In the genomic region with DNA sequence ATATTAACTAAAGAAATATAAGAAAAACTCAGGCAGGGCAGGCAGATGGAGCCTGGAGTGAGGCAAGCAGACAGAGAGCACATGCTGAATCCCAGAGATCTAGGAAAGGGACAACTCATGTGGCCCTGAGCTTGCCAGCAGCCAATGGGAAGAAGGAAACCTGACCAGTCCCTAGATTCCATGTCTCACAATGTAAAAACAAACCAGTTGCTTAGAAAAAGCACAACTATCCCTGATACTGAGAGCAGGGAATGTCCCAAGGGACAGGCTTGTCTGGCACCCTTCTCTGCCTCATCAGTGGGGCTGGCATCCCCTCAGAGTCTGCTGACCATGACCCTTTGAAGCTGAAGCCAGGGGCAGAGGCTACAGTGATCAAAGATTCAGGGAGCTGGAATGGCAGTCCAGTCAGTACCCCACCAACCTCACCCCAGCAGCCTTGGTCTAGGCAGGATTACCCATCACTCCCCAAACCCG, we compare ENCODE assay signal across 12 cellular contexts. TPM values are rescaled to one million over a fixed set of nuclear protein-coding genes. Genes with fewer than 3 reads are reported as not detected.
DNase-seq lines count a peak whose midpoint lies in the region; ATAC-seq, FAIRE-seq and TF ChIP-seq lines count a peak whose summit lies in the region.
"Had no signal": no experiment of that assay in that cellular context is flagged by ENCODE, and none has a peak within 500 bp of the region (broad histone marks: within the 10 kb centered on the region; RNA-seq: fewer than 3 reads in every experiment).

No MANE protein-coding gene starts in this region.

- 88% methylated on average over 1 of the region's 1 CpG for WGBS in K562 (ENCODE audit: insufficient coverage, low coverage, missing lambda C conversion rate)
- WGBS in mesendoderm (ENCODE audit: extremely low coverage, insufficient coverage, low lambda C conversion rate): no CpG with 5 or more reads among the region's 1 CpG

- H2BK120ac ChIP-seq in mesendoderm (ENCODE audit: low read depth, low read length): no peak overlapping the region

- H3K56ac ChIP-seq in mesendoderm (ENCODE audit: low read length): no peak overlapping the region

- POLR2A ChIA-PET in K562 (lab: Yijun Ruan, JAX): interaction anchor here (0.6 to 3.4 kb wide), 7 partner anchors 9 to 372 kb away, joined by 3 to 18 read pairs (median 3); no protein-coding TSS in a partner anchor
- POLR2A ChIA-PET in activated CD4-positive, alpha-beta memory T cell treated with anti-CD3 and anti-CD28 coated beads, Interleukin-2, amount 10 ng/mL, durations not matched to agents 7 days and 5 days (lab: Charles Lee): no interaction called here

- no peaks in the 10 kb centered on the region for H3K27me3 Mint-ChIP-seq in activated CD4-positive, alpha-beta T cell treated with anti-CD3 and anti-CD28 coated beads, Interleukin-2, amount 10 ng/mL, durations not matched to agents 24 days and 14 days
- H3K27me3 Mint-ChIP-seq in activated CD4-positive, alpha-beta memory T cell treated with anti-CD3 and anti-CD28 coated beads, Interleukin-2, amount 10 ng/mL, durations not matched to agents 7 days and 5 days: no peaks in the 10 kb centered on the region
- peaks cover 2 to 6% of the 10 kb centered on the region in 2 donors for H3K27me3 Mint-ChIP-seq in natural killer cell treated with Interleukin-12 subunit alpha and Interleukin-12 subunit beta and Interleukin-15 and Interleukin-18, amount 100 ng/mL, for 72 hours

- no peaks in the 10 kb centered on the region for H4K20me1 ChIP-seq in K562 (replicated peaks; ENCODE audit: control insufficient read depth, insufficient read depth, low read length)

- H3K36me3 ChIP-seq in K562 (ENCODE audit: control insufficient read depth, insufficient read depth, low read length) (peaks cover 31% of the 10 kb centered on the region), mesendoderm (ENCODE audit: control insufficient read depth, insufficient read depth, low read length) (no peaks in the 10 kb centered on the region), thoracic aorta (no peaks in the 10 kb centered on the region)
- H3K36me3 ChIP-seq: neutrophil had no signal

- H3K4me2 ChIP-seq in K562 (ENCODE audit: insufficient read depth, low read length) (peak overlapping the region; percentile 37), mesendoderm (ENCODE audit: low read length) (no peak overlapping the region)

- no peaks in the 10 kb centered on the region for H3K9me3 ChIP-seq in K562 (replicated peaks; ENCODE audit: control insufficient read depth, insufficient read depth, low read depth, low read length)
- H3K9me3 ChIP-seq in thoracic aorta: no peaks in the 10 kb centered on the region
- H3K9me3 ChIP-seq: neutrophil had no signal

- H3K9me3 Mint-ChIP-seq in activated CD4-positive, alpha-beta T cell treated with anti-CD3 and anti-CD28 coated beads, Interleukin-2, amount 10 ng/mL, durations not matched to agents 24 days and 14 days: no peaks in the 10 kb centered on the region
- no peaks in the 10 kb centered on the region for H3K9me3 Mint-ChIP-seq in activated CD4-positive, alpha-beta memory T cell treated with anti-CD3 and anti-CD28 coated beads, Interleukin-2, amount 10 ng/mL, durations not matched to agents 7 days and 5 days
- no peaks in the 10 kb centered on the region for H3K9me3 Mint-ChIP-seq in natural killer cell treated with Interleukin-12 subunit alpha and Interleukin-12 subunit beta and Interleukin-15 and Interleukin-18, amount 100 ng/mL, for 72 hours

- H2AFZ ChIP-seq in K562 (ENCODE audit: low read depth, low read length): no peak overlapping the region

- no peaks in the 10 kb centered on the region for H3K36me3 Mint-ChIP-seq in activated CD4-positive, alpha-beta T cell treated with anti-CD3 and anti-CD28 coated beads, Interleukin-2, amount 10 ng/mL, durations not matched to agents 24 days and 14 days (ENCODE audit: low read depth)
- no peaks in the 10 kb centered on the region for H3K36me3 Mint-ChIP-seq in activated CD4-positive, alpha-beta memory T cell treated with anti-CD3 and anti-CD28 coated beads, Interleukin-2, amount 10 ng/mL, durations not matched to agents 7 days and 5 days (ENCODE audit: low read depth)
- H3K36me3 Mint-ChIP-seq in natural killer cell treated with Interleukin-12 subunit alpha and Interleukin-12 subunit beta and Interleukin-15 and Interleukin-18, amount 100 ng/mL, for 72 hours: no peaks in the 10 kb centered on the region

- CTCF ChIA-PET in K562 (lab: Yijun Ruan, JAX; ENCODE audit: low intra/inter-chr PET ratio): no interaction called here
- CTCF ChIA-PET in activated CD4-positive, alpha-beta memory T cell treated with anti-CD3 and anti-CD28 coated beads, Interleukin-2, amount 10 ng/mL, durations not matched to agents 7 days and 5 days (lab: Charles Lee): interaction anchor here (0.6 kb wide), 1 partner anchor 41 kb away, joined by 3 read pairs; no protein-coding TSS in a partner anchor

- TF ChIP-seq POLR2A in K562 (conservative IDR thresholded peaks at IDR 0.05): no peak

- no peak overlapping the region for H2AK5ac ChIP-seq in mesendoderm (ENCODE audit: low read length)

- no peak overlapping the region for H2BK5ac ChIP-seq in mesendoderm (ENCODE audit: low read length)

- no peak for TF ChIP-seq CTCF in K562 (IDR thresholded peaks at IDR 0.05 in 2 of 3, conservative IDR thresholded peaks at IDR 0.05 in 1 of 3; ENCODE audit: insufficient read depth in 2 of 3, low read depth in 1 of 3, low read length in 3 of 3)
- TF ChIP-seq CTCF in thoracic aorta (IDR thresholded peaks at IDR 0.05): no peak

- H3K4me3 ChIP-seq in K562 (no peak overlapping the region), mesendoderm (ENCODE audit: low read length) (no peak overlapping the region), thoracic aorta (peak overlapping the region; percentile 0)

- H3K23ac ChIP-seq in mesendoderm (ENCODE audit: low read length): no peak overlapping the region

- no peak overlapping the region for H4K5ac ChIP-seq in mesendoderm (ENCODE audit: low read length)

- H3K9me1 ChIP-seq in K562 (ENCODE audit: control insufficient read depth, insufficient read depth, low read length): no peaks in the 10 kb centered on the region

- no peak for TF ChIP-seq EP300 in K562 (IDR thresholded peaks at IDR 0.05; ENCODE audit: low read length)

- H3K18ac ChIP-seq in mesendoderm (ENCODE audit: low read length): no peak overlapping the region

- H3K4me1 Mint-ChIP-seq in activated CD4-positive, alpha-beta T cell treated with anti-CD3 and anti-CD28 coated beads, Interleukin-2, amount 10 ng/mL, durations not matched to agents 24 days and 14 days: peaks cover 18% of the 10 kb centered on the region
- H3K4me1 Mint-ChIP-seq in activated CD4-positive, alpha-beta memory T cell treated with anti-CD3 and anti-CD28 coated beads, Interleukin-2, amount 10 ng/mL, durations not matched to agents 7 days and 5 days: peaks cover 9% of the 10 kb centered on the region
- H3K4me1 Mint-ChIP-seq in natural killer cell treated with Interleukin-12 subunit alpha and Interleukin-12 subunit beta and Interleukin-15 and Interleukin-18, amount 100 ng/mL, for 72 hours (ENCODE audit: low read depth in 2 of 2): peaks cover 5 to 12% of the 10 kb centered on the region in 2 donors

- TF ChIP-seq RAD21 in K562 (CRISPR knock-in tag; conservative IDR thresholded peaks at IDR 0.05 in 1 of 2, IDR thresholded peaks at IDR 0.05 in 1 of 2): no peak

- H3K79me1 ChIP-seq in mesendoderm (ENCODE audit: low read length): peaks cover 2% of the 10 kb centered on the region

- H4K8ac ChIP-seq in mesendoderm (ENCODE audit: low read depth, low read length): no peak overlapping the region

- peaks cover 77 to 81% of the 10 kb centered on the region in 2 experiments for H3K4me1 ChIP-seq in K562 (replicated peaks in 1 of 2; ENCODE audit: control insufficient read depth in 2 of 2, insufficient read depth in 2 of 2, low read length in 2 of 2)
- H3K4me1 ChIP-seq in mesendoderm (ENCODE audit: control insufficient read depth, low read depth, low read length): peaks cover 12% of the 10 kb centered on the region
- H3K4me1 ChIP-seq in thoracic aorta (ENCODE audit: control insufficient read depth in 1 of 2, low read depth in 2 of 2): peaks cover 90 to 100% of the 10 kb centered on the region in 2 donors

- no peak overlapping the region for H2BK15ac ChIP-seq in mesendoderm (replicated peaks; ENCODE audit: low read depth)

- DNase-seq in activated CD4-positive, alpha-beta T cell treated with anti-CD3 and anti-CD28 coated beads, Interleukin-2, amount 10 ng/mL, durations not matched to agents 24 days and 14 days: no peak
- no peak for DNase-seq in activated CD4-positive, alpha-beta T cell treated with anti-CD3 and anti-CD28 coated beads for 1 hour
- DNase-seq in K562 (ENCODE audit: extremely low read depth in 1 of 4, low spot score in 3 of 4) (peak in 1 of 4 experiments; percentile 46), mesendoderm (no peak), thoracic aorta (ENCODE audit: low spot score) (no peak), globus pallidus (ENCODE audit: low spot score) (no peak)
- no peak for DNase-seq in activated CD4-positive, alpha-beta memory T cell treated with anti-CD3 and anti-CD28 coated beads, Interleukin-2, amount 10 ng/mL, durations not matched to agents 7 days and 5 days
- no peak for DNase-seq in natural killer cell treated with Interleukin-12 subunit alpha and Interleukin-12 subunit beta and Interleukin-15 and Interleukin-18, amount 100 ng/mL, for 72 hours (ENCODE audit: low spot score)
- DNase-seq: activated CD4-positive, CD25-positive, alpha-beta regulatory T cell; GOT3 had no signal

- FAIRE-seq in K562 (lab: Jason Lieb, UNC): peak; percentile 55

- intact Hi-C loops in activated CD4-positive, alpha-beta T cell treated with anti-CD3 and anti-CD28 coated beads, Interleukin-2, amount 10 ng/mL, durations not matched to agents 24 days and 14 days (cut with micrococcal nuclease): no loop called here
- intact Hi-C loops in K562 (cut with micrococcal nuclease): loop anchor here (5.0 to 10.0 kb wide), 2 partner anchors 115 to 127 kb away; partner anchors contain the start of gene USP48

- peak overlapping the region; percentile 55 for H3K27ac Mint-ChIP-seq in activated CD4-positive, alpha-beta T cell treated with anti-CD3 and anti-CD28 coated beads, Interleukin-2, amount 10 ng/mL, durations not matched to agents 24 days and 14 days
- no peak overlapping the region for H3K27ac Mint-ChIP-seq in activated CD4-positive, alpha-beta memory T cell treated with anti-CD3 and anti-CD28 coated beads, Interleukin-2, amount 10 ng/mL, durations not matched to agents 7 days and 5 days
- H3K27ac Mint-ChIP-seq in natural killer cell treated with Interleukin-12 subunit alpha and Interleukin-12 subunit beta and Interleukin-15 and Interleukin-18, amount 100 ng/mL, for 72 hours: no peak overlapping the region

- H3K4me3 Mint-ChIP-seq in activated CD4-positive, alpha-beta T cell treated with anti-CD3 and anti-CD28 coated beads, Interleukin-2, amount 10 ng/mL, durations not matched to agents 24 days and 14 days: peak overlapping the region; percentile 47
- H3K4me3 Mint-ChIP-seq in activated CD4-positive, alpha-beta memory T cell treated with anti-CD3 and anti-CD28 coated beads, Interleukin-2, amount 10 ng/mL, durations not matched to agents 7 days and 5 days: no peak overlapping the region
- H3K4me3 Mint-ChIP-seq in natural killer cell treated with Interleukin-12 subunit alpha and Interleukin-12 subunit beta and Interleukin-15 and Interleukin-18, amount 100 ng/mL, for 72 hours: no peak overlapping the region

- BruUV-seq in K562 (replicated peaks; lab: Mats Ljungman, UMichigan): no TSS peak

- H3K79me2 ChIP-seq in K562 (ENCODE audit: control insufficient read depth, insufficient read depth, low read length) (peaks cover 75% of the 10 kb centered on the region), mesendoderm (ENCODE audit: control insufficient read depth, insufficient read depth, low read length) (no peaks in the 10 kb centered on the region)

- H3K27me3 ChIP-seq in K562 (ENCODE audit: control insufficient read depth in 2 of 2, insufficient read depth in 2 of 2, low read length in 2 of 2): no peaks in the 10 kb centered on the region
- H3K27me3 ChIP-seq in mesendoderm (ENCODE audit: insufficient read depth, low read length, poor library complexity): no peaks in the 10 kb centered on the region
- H3K27me3 ChIP-seq in thoracic aorta (replicated peaks; ENCODE audit: insufficient read depth): no peaks in the 10 kb centered on the region
- H3K27me3 ChIP-seq: neutrophil had no signal

- H3K4ac ChIP-seq in mesendoderm (ENCODE audit: low read depth, low read length): no peak overlapping the region

- in situ Hi-C loops in K562 (cut with MboI): no loop called here

- H3K9ac ChIP-seq in K562 (ENCODE audit: insufficient read depth in 1 of 2, low read depth in 2 of 2, low read length in 2 of 2) (peak overlapping the region; percentile 16 to 85), mesendoderm (ENCODE audit: low read length) (peak overlapping the region; percentile 1)

- H3K27ac ChIP-seq in K562 (ENCODE audit: extremely low read depth, low read depth, low read length) (peak overlapping the region; percentile 46; the same call in 2 of the 3 replicates), mesendoderm (ENCODE audit: low read depth, low read length) (no peak overlapping the region), thoracic aorta (peak overlapping the region; percentile 99)
- H3K27ac ChIP-seq: epithelial cell of prostate, neutrophil had no signal

- ATAC-seq in K562 (no peak), thoracic aorta (ENCODE audit: insufficient number of reproducible peaks, low FRiP score, low read depth) (no peak)
- ATAC-seq in natural killer cell treated with Interleukin-12 subunit alpha and Interleukin-12 subunit beta and Interleukin-15 and Interleukin-18, amount 100 ng/mL, for 72 hours: no peak

RNA-seq across cellular contexts. Expression of gene HSPG2, which starts 27.8 kb away (rescaled TPM):
- total RNA-seq in activated CD4-positive, alpha-beta T cell treated with anti-CD3 and anti-CD28 coated beads, Interleukin-2, amount 10 ng/mL, durations not matched to agents 24 days and 14 days: 6.2 and 6.3 TPM in 2 replicates
- total RNA-seq in K562 (2011; cell fraction: chromatin; rRNA removed; ENCODE audit: low replicate concordance): 232 and 574 TPM in 2 replicates
- 235 and 282 TPM in 2 replicates for total RNA-seq in K562 (2011; cell fraction: nucleolus; rRNA removed)
- total RNA-seq in K562 (2011; cell fraction: nucleoplasm; rRNA removed): 178 and 183 TPM in 2 replicates
- total RNA-seq in K562 (2014; rRNA removed): 21.0 and 31.3 TPM in 2 replicates
- total RNA-seq in K562 (2014; rRNA removed; fragmentation: Illumina TruSeq; extraction: Trizol): 11.4 and 15.7 TPM in 2 replicates
- 13.7 and 17.1 TPM in 2 replicates for total RNA-seq in K562 (2015; rRNA removed; fragmentation: Illumina TruSeq; extraction: Trizol)
- 139 and 160 TPM in 2 replicates for total RNA-seq in K562 (2021)
- polyA plus RNA-seq in K562 (2011; rRNA removed): 9.9 and 20.6 TPM in 2 replicates
- polyA plus RNA-seq in K562 (2011; cell fraction: cytosol; rRNA removed): 14.0 and 24.0 TPM in 2 replicates
- polyA plus RNA-seq in K562 (2011; cell fraction: nucleus; rRNA removed): 101 and 113 TPM in 2 replicates
- polyA plus RNA-seq in K562 (2012): 55.2 and 134 TPM in 2 replicates
- polyA plus RNA-seq in K562 (2014; fragmentation: Illumina TruSeq; extraction: Trizol): 30.9 and 52.3 TPM in 2 replicates
- under 1 TPM; 0.14 to 0.86 TPM for polyA plus RNA-seq in K562 (2014; fragmentation: Nextera tagmentation; extraction: Ambion mirVana)
- polyA plus RNA-seq in K562 (2014; rRNA removed): 29.9 and 34.2 TPM in 2 replicates
- 23.2 and 36.8 TPM in 2 replicates for polyA minus RNA-seq in K562 (2011; rRNA and poly(A)+ RNA removed)
- polyA minus RNA-seq in K562 (2011; cell fraction: cytosol; rRNA and poly(A)+ RNA removed): 58.5 and 103 TPM in 2 replicates
- polyA minus RNA-seq in K562 (2011; cell fraction: nucleus; rRNA and poly(A)+ RNA removed): 67.2 and 102 TPM in 2 replicates
- polyA plus RNA-seq in mesendoderm (2013, experiment 1 of 2): 10.1 TPM
- 9.4 TPM for polyA plus RNA-seq in mesendoderm (2013, experiment 2 of 2)
- total RNA-seq in thoracic aorta: 100 to 1,000 TPM; 684 to 846 TPM
- total RNA-seq in activated CD4-positive, alpha-beta memory T cell treated with anti-CD3 and anti-CD28 coated beads, Interleukin-2, amount 10 ng/mL, durations not matched to agents 7 days and 5 days: 1 to 10 TPM; 1.0 to 1.2 TPM
- total RNA-seq in natural killer cell treated with Interleukin-12 subunit alpha and Interleukin-12 subunit beta and Interleukin-15 and Interleukin-18, amount 100 ng/mL, for 72 hours: under 1 TPM in 1 of 2 donors, not detected in 1; 0.20 TPM
